In the genomic region with DNA sequence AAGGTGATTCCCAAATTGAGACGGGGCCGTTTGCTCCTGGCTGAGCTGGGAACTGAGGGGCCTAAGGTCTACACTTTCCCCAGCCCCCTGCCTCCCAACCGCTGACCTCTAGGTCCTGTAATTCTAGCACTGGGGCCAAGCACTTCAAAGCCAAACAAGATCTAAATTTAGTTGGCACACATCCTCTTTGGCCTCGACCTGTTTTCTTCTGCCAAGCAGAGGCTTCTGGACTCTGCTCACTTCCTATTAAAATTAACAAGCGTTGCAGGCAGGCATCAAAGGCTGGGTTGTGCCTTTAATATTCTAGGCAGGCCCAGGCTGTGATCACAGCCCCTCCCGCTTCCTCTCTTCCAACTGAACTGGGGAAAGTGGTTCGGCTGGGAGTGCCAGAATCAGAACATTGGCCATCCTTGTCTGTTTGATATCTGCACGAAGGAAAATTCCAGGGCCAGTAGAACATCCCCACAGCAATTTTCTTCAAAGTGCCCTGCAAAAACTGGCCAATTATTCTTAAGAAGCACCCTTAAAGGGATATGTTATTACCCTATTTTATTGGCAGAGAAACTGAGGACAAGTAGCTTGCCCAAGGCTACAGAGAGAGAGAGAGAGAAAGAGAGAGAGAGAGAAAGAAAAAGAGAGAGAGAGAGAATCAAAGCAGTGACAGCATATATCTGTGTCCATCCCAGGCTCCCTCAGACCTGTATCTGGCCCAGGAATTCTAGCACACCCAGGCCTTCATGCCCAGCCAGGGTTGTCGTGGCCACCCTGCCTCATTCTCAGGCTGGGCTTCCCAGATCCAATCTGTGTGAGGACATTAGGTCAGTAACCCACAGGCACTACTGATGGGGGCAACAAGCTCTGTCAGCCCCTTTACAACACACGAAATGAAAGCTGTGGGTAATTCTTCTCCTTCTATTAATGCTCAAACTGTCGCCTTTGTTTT, we compare ENCODE assay signal across 11 cellular contexts. TPM values are rescaled to one million over a fixed set of nuclear protein-coding genes. Genes with fewer than 3 reads are reported as not detected.
A peak's percentile ranks its signal among the peaks of the same experiment; 100 is the strongest.
DNase-seq lines count a peak whose midpoint lies in the region; ATAC-seq lines count a peak whose summit lies in the region.
"Had no signal": no experiment of that assay in that cellular context is flagged by ENCODE, and none has a peak within 500 bp of the region (broad histone marks: within the 10 kb centered on the region; RNA-seq: fewer than 3 reads in every experiment).

No MANE protein-coding gene starts in this region.

- no peaks in the 10 kb centered on the region for H3K36me3 ChIP-seq in skeletal muscle tissue (ENCODE audit: control insufficient read depth in 3 of 3, insufficient read depth in 3 of 3, low read length in 3 of 3)

- no peaks in the 10 kb centered on the region for H3K9me3 Mint-ChIP-seq in activated T-helper 17 cell treated with anti-CD3 and anti-CD28 coated beads, Interleukin-2, amount 50 U/mL, for 72 hours

- DNase-seq in M059J (ENCODE audit: low read depth) (peak; percentile 22), activated T-cell treated with anti-CD3 and anti-CD28 coated beads for 4 hours (no peak), A172 (ENCODE audit: low spot score) (no peak)
- no peak for DNase-seq in activated CD4-positive, alpha-beta T cell treated with anti-CD3 and anti-CD28 coated beads for 4 hours
- DNase-seq: activated gamma-delta T cell treated with Interleukin-2 at 50 U/mL for 16 hours, NCI-H524 had no signal

- H3K9ac ChIP-seq in skeletal muscle tissue (ENCODE audit: low read depth in 1 of 3, low read length in 3 of 3): peak overlapping the region in 2 of 3 donors; percentile 33 to 54

- peaks cover 12% of the 10 kb centered on the region for H3K4me1 Mint-ChIP-seq in activated T-helper 17 cell treated with anti-CD3 and anti-CD28 coated beads, Interleukin-2, amount 50 U/mL, for 72 hours

- H3K27ac ChIP-seq in layer of hippocampus (ENCODE audit: low read depth, low read length) (peak overlapping the region; percentile 100), skeletal muscle tissue (ENCODE audit: low read depth, low read length) (no peak overlapping the region)

- peak overlapping the region; percentile 22 for H3K27ac Mint-ChIP-seq in activated T-helper 17 cell treated with anti-CD3 and anti-CD28 coated beads, Interleukin-2, amount 50 U/mL, for 72 hours

- H3K27me3 ChIP-seq in layer of hippocampus (ENCODE audit: control insufficient read depth, insufficient read depth, low read length) (no peaks in the 10 kb centered on the region), skeletal muscle tissue (ENCODE audit: control insufficient read depth in 3 of 3, insufficient read depth in 3 of 3, low read length in 3 of 3) (peaks cover 0 to 4% (median 4%) of the 10 kb centered on the region in 3 donors)

- no peak overlapping the region for H3K4me3 ChIP-seq in skeletal muscle tissue (ENCODE audit: low read length in 3 of 3)

- H3K27me3 Mint-ChIP-seq in activated T-helper 17 cell treated with anti-CD3 and anti-CD28 coated beads, Interleukin-2, amount 50 U/mL, for 72 hours: peaks cover 21% of the 10 kb centered on the region

- H3K4me1 ChIP-seq in skeletal muscle tissue (ENCODE audit: control insufficient read depth in 3 of 3, insufficient read depth in 3 of 3, low read length in 3 of 3): peaks cover 8 to 11% (median 10%) of the 10 kb centered on the region in 3 donors

- no peak for ATAC-seq in activated T-helper 17 cell treated with anti-CD3 and anti-CD28 coated beads, Interleukin-2, amount 50 U/mL, for 72 hours (replicated peaks)
- ATAC-seq in GM19452 (IDR thresholded peaks at IDR 0.05; ENCODE audit: unreplicated experiment): no peak

- H3K4me3 Mint-ChIP-seq in activated T-helper 17 cell treated with anti-CD3 and anti-CD28 coated beads, Interleukin-2, amount 50 U/mL, for 72 hours: no peak overlapping the region

- H3K9me3 ChIP-seq in skeletal muscle tissue (ENCODE audit: control insufficient read depth in 3 of 3, low read length in 3 of 3): no peaks in the 10 kb centered on the region

- H3K36me3 Mint-ChIP-seq in activated T-helper 17 cell treated with anti-CD3 and anti-CD28 coated beads, Interleukin-2, amount 50 U/mL, for 72 hours (ENCODE audit: low read depth): no peaks in the 10 kb centered on the region

RNA-seq across cellular contexts. Expression of gene MT4, which starts 12.8 kb away (rescaled TPM):
- total RNA-seq in M059J (2014; rRNA removed; shearing (Covaris generic)): not detected in 2 replicates
- not detected for total RNA-seq in activated T-helper 17 cell treated with anti-CD3 and anti-CD28 coated beads, Interleukin-2, amount 50 U/mL, for 72 hours
- total RNA-seq in skeletal muscle tissue: not detected
- not detected in 2 replicates for total RNA-seq in A172 (2014; rRNA removed; shearing (Covaris generic))
- total RNA-seq: kidney epithelial cell had no signal

RNA-seq across cellular contexts. Expression of gene BBS2, which starts 32.2 kb away (rescaled TPM):
- total RNA-seq in M059J (2014; rRNA removed; shearing (Covaris generic)): 60.4 and 62.6 TPM in 2 replicates
- 10 to 100 TPM; 18.8 to 23.2 TPM for total RNA-seq in activated T-helper 17 cell treated with anti-CD3 and anti-CD28 coated beads, Interleukin-2, amount 50 U/mL, for 72 hours
- 86.1 TPM for total RNA-seq in skeletal muscle tissue
- total RNA-seq in A172 (2014; rRNA removed; shearing (Covaris generic)): 57.6 and 64.5 TPM in 2 replicates

RNA-seq across cellular contexts. Expression of gene MT3, which starts 37.3 kb away (rescaled TPM):
- not detected in 2 replicates for total RNA-seq in M059J (2014; rRNA removed; shearing (Covaris generic))
- total RNA-seq in activated T-helper 17 cell treated with anti-CD3 and anti-CD28 coated beads, Interleukin-2, amount 50 U/mL, for 72 hours: 10 to 100 TPM in 1 of 2 donors, 1 to 10 TPM in 1; 3.0 to 73.8 TPM
- total RNA-seq in skeletal muscle tissue: 1.0 TPM
- total RNA-seq in A172 (2014; rRNA removed; shearing (Covaris generic)): not detected in 2 replicates
- total RNA-seq: kidney epithelial cell had no signal

RNA-seq across cellular contexts. Expression of gene MT2A, which starts 56.3 kb away (rescaled TPM):
- 521 and 535 TPM in 2 replicates for total RNA-seq in M059J (2014; rRNA removed; shearing (Covaris generic))
- total RNA-seq in activated T-helper 17 cell treated with anti-CD3 and anti-CD28 coated beads, Interleukin-2, amount 50 U/mL, for 72 hours: 100 to 1,000 TPM in 1 of 2 donors, 10 to 100 TPM in 1; 25.6 to 114 TPM
- 2.1 TPM for total RNA-seq in skeletal muscle tissue
- total RNA-seq in A172 (2014; rRNA removed; shearing (Covaris generic)): 137 and 184 TPM in 2 replicates
